Comparison of ENCODE assay signal across 30 cellular contexts in genomic region chr4:100248476-100248875, GRCh38. TPM values are rescaled to one million over a fixed set of nuclear protein-coding genes. Genes with fewer than 3 reads are reported as not detected.
"Had no signal": no experiment of that assay in that cellular context is flagged by ENCODE, and none has a peak within 500 bp of the region (broad histone marks: within the 10 kb centered on the region; RNA-seq: fewer than 3 reads in every experiment).

No MANE protein-coding gene starts in this region.

- ATAC-seq: activated CD4-positive, CD25-positive, alpha-beta regulatory T cell treated with anti-CD3 and anti-CD28 coated beads, Interleukin-2, amount 50 U/mL, for 24 hours; activated CD8-positive, alpha-beta memory T cell treated with anti-CD3 and anti-CD28 coated beads, Interleukin-2, amount 10 ng/mL, durations not matched to agents 7 days and 5 days; activated CD8-positive, alpha-beta T cell treated with anti-CD3 and anti-CD28 coated beads, Interleukin-2, amount 10 ng/mL, durations not matched to agents 7 days and 5 days; activated naive CD8-positive, alpha-beta T cell treated with anti-CD3 and anti-CD28 coated beads, Interleukin-2, amount 50 U/mL, for 24 hours; body of pancreas; T-helper 17 cell had no signal

- H3K27me3 ChIP-seq: adrenal gland, body of pancreas, cardiac muscle cell, dorsolateral prefrontal cortex, esophagus muscularis mucosa had no signal

- H3K4me3 ChIP-seq: adrenal gland, body of pancreas, cardiac muscle cell, coronary artery, dorsolateral prefrontal cortex, esophagus muscularis mucosa had no signal

- H3K36me3 ChIP-seq: adrenal gland, cardiac muscle cell, esophagus muscularis mucosa, WERI-Rb-1 had no signal

- H3K9me3 ChIP-seq: adrenal gland, body of pancreas had no signal

- H3K27ac ChIP-seq: adrenal gland, body of pancreas, cardiac muscle cell, coronary artery, dorsolateral prefrontal cortex, esophagus muscularis mucosa, WERI-Rb-1 had no signal

- DNase-seq: activated B cell treated with CpG ODN at 0.5 μM for 24 hours; activated CD4-positive, alpha-beta memory T cell treated with anti-CD3 and anti-CD28 coated beads for 36 hours; activated CD4-positive, alpha-beta T cell treated with anti-CD3 and anti-CD28 coated beads for 48 hours; activated CD4-positive, alpha-beta T cell treated with anti-CD3 and anti-CD28 coated beads, Interleukin-2, amount 50 U/mL, for 1 hour; activated CD8-positive, alpha-beta memory T cell treated with anti-CD3 and anti-CD28 coated beads, Interleukin-2, amount 10 ng/mL, durations not matched to agents 7 days and 5 days; activated CD8-positive, alpha-beta memory T cell treated with anti-CD3 and anti-CD28 coated beads, Interleukin-2, amount 50 U/mL, for 4 hours; activated CD8-positive, alpha-beta T cell treated with anti-CD3 and anti-CD28 coated beads, Interleukin-2, amount 10 ng/mL, durations not matched to agents 7 days and 5 days; activated effector memory CD4-positive, alpha-beta T cell treated with anti-CD3 and anti-CD28 coated beads, Interleukin-2, amount 50 U/mL, for 16 hours; activated naive CD4-positive, alpha-beta T cell treated with anti-CD3 and anti-CD28 coated beads for 36 hours; activated naive CD8-positive, alpha-beta T cell treated with anti-CD3 and anti-CD28 coated beads for 36 hours; activated naive CD8-positive, alpha-beta T cell treated with anti-CD3 and anti-CD28 coated beads, Interleukin-2, amount 50 U/mL, for 24 hours; activated T-cell treated with anti-CD3 and anti-CD28 coated beads, Interleukin-2, amount 50 U/mL, for 1 hour; activated T-cell treated with anti-CD3 and anti-CD28 coated beads, Interleukin-2, amount 50 U/mL, for 48 hours; adrenal gland; amygdala; aorta; body of pancreas; dorsolateral prefrontal cortex; effector memory CD4-positive, alpha-beta T cell; endodermal cell; erythroblast; foreskin melanocyte; T-helper 1 cell; T-helper 17 cell; T1000; WERI-Rb-1 had no signal

- H3K4me1 ChIP-seq: adrenal gland, body of pancreas, esophagus muscularis mucosa had no signal

RNA-seq across cellular contexts. Expression of gene DDIT4L, which starts 58.2 kb away (rescaled TPM):
- total RNA-seq: activated B cell treated with CpG ODN at 0.5 μM for 24 hours; activated CD8-positive, alpha-beta T cell treated with anti-CD3 and anti-CD28 coated beads, Interleukin-2, amount 10 ng/mL, durations not matched to agents 7 days and 5 days; T-helper 17 cell had no signal
